In genomic region chr2:210315015-210315807, GRCh38 we compare ENCODE assay signal across 22 cellular contexts. TPM values are rescaled to one million over a fixed set of nuclear protein-coding genes. Genes with fewer than 3 reads are reported as not detected.
"Had no signal": no experiment of that assay in that cellular context is flagged by ENCODE, and none has a peak within 500 bp of the region (broad histone marks: within the 10 kb centered on the region; RNA-seq: fewer than 3 reads in every experiment).

Gene MYL1 (minus strand): TSS chr2:210315174. CDS start chr2:210315042, 132 bp downstream.

- H3K36me3 ChIP-seq: breast epithelium, MG63, WERI-Rb-1 had no signal

- DNase-seq: activated CD4-positive, alpha-beta T cell treated with anti-CD3 and anti-CD28 coated beads for 36 hours; activated CD8-positive, alpha-beta memory T cell treated with anti-CD3 and anti-CD28 coated beads, Interleukin-2, amount 50 U/mL, for 4 hours; activated CD8-positive, alpha-beta T cell treated with anti-CD3 and anti-CD28 coated beads for 36 hours; activated gamma-delta T cell treated with Interleukin-2 at 50 U/mL for 16 hours; activated naive CD4-positive, alpha-beta T cell treated with anti-CD3 and anti-CD28 coated beads, Interleukin-2, amount 10 ng/mL, durations not matched to agents 7 days and 5 days; activated naive CD8-positive, alpha-beta T cell treated with anti-CD3 and anti-CD28 coated beads for 36 hours; activated T-cell treated with anti-CD3 and anti-CD28 coated beads, Interleukin-2, amount 50 U/mL, for 72 hours; central memory CD4-positive, alpha-beta T cell; MG63; MV-4-11; NCI-H1105; NCI-H1436; NCI-H1694 treated with DMSO at 0.1 percent for 48 hours; NCI-H2081; NCI-H510A treated with DMSO at 0.1 percent for 48 hours; PC-3; SK-N-SH; T-helper 1 cell; WERI-Rb-1 had no signal

- H3K27me3 ChIP-seq: breast epithelium had no signal

- H3K9ac ChIP-seq: SK-N-SH had no signal

- H3K4me2 ChIP-seq: SK-N-SH had no signal

- H3K9me3 ChIP-seq: breast epithelium, MG63, SK-N-SH had no signal

- H3K4me1 ChIP-seq: breast epithelium had no signal

- H3K27ac ChIP-seq: breast epithelium, WERI-Rb-1 had no signal

- H3K4me3 ChIP-seq: breast epithelium, MG63 had no signal

RNA-seq across cellular contexts. Expression of gene MYL1, which starts in this region (rescaled TPM):
- total RNA-seq: activated CD4-positive, alpha-beta T cell treated with anti-CD3 and anti-CD28 coated beads for 36 hours; activated CD8-positive, alpha-beta T cell treated with anti-CD3 and anti-CD28 coated beads for 36 hours; activated naive CD8-positive, alpha-beta T cell treated with anti-CD3 and anti-CD28 coated beads for 36 hours; activated T-cell treated with anti-CD3 and anti-CD28 coated beads, Interleukin-2, amount 50 U/mL, for 72 hours; activated T-helper 2 cell treated with anti-CD3 and anti-CD28 coated beads, Interferon-gamma antibody, Interleukin-2, Interleukin-4, amounts not matched to agents 10 μg/mL and 5 μg/mL and 100 μg/mL, durations not matched to agents 14 hours and 24 hours and 36 hours; breast epithelium; PC-3; T-helper 2 cell treated with Interferon-gamma antibody and Interleukin-4, amounts not matched to agents 100 ng/mL and 5 ng/mL, for 36 hours had no signal
- polyA plus RNA-seq: SK-N-SH had no signal
